ENCODE assay signal across 8 cellular contexts in the genomic region with DNA sequence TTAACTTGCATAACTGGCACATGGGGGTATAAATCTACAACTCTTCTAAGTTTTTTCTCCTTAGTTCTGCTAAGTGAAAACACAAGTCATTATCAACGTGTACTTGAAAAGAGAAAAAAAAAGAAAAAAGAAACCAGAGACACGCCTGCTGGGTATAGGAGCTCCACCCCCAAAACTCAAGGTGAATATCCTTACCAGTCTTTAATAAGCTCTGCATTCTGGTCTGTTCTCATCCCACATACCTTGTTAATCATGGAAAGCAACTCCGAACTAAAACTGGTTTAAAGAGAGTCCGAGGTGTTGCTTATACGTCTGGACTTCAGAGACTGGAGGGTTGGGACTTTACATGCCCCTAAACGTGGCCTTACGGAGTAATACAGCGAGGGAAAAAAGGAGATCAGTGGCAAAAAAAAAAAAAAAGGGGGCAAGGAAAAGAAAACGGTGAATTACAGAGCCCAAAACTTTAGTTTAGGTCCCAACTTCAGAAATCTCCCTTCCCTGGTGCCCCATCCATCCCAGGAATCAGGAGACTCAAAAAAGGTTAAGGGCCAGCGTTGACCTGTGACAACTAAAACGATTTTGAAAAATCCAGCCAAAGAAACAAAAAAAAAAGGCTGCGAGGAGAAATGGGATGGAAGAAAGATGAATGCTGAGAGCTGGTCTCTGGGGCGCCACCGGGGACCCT.
DNase-seq lines count a peak whose midpoint lies in the region; ATAC-seq and TF ChIP-seq lines count a peak whose summit lies in the region.

No MANE protein-coding gene starts in this region.

- peak overlapping the region; percentile 36 for H3K27ac ChIP-seq in parathyroid adenoma

- TF ChIP-seq POLR2A in NB4 (IDR thresholded peaks at IDR 0.05; ENCODE audit: extremely low read depth, insufficient read length), result no peak

- H3K9ac ChIP-seq in ES-I3 (ENCODE audit: low read depth, low read length) (peak overlapping the region; percentile 88), parathyroid adenoma (no peak overlapping the region)

- H3K4me1 ChIP-seq in ES-I3 (ENCODE audit: insufficient read depth, low read length) (peaks cover 5% of the 10 kb centered on the region; the same call in 1 of the 2 replicates), parathyroid adenoma (peaks cover 6% of the 10 kb centered on the region)

- H3K4me3 ChIP-seq in NB4 (ENCODE audit: low read depth, low read length) (peak overlapping the region; percentile 90), parathyroid adenoma (ENCODE audit: low read depth, low read length) (peak overlapping the region; percentile 77)

- H3K4me2 ChIP-seq in parathyroid adenoma (ENCODE audit: low read length), result peak overlapping the region; percentile 79

- no peaks in the 10 kb centered on the region for H3K27me3 ChIP-seq in parathyroid adenoma (ENCODE audit: control insufficient read depth, insufficient read depth, low read length)

- no peak for TF ChIP-seq CTCF in NB4 (IDR thresholded peaks at IDR 0.05; ENCODE audit: low read depth, low read length)
- TF ChIP-seq CTCF in parathyroid adenoma (IDR thresholded peaks at IDR 0.05), result no peak

- H3K36me3 ChIP-seq in ES-I3 (ENCODE audit: insufficient read depth, low read length), result no peaks in the 10 kb centered on the region
- no peaks in the 10 kb centered on the region for H3K36me3 ChIP-seq in parathyroid adenoma (ENCODE audit: control insufficient read depth, insufficient read depth, low read length)

- H2AFZ ChIP-seq in parathyroid adenoma, result peak overlapping the region; percentile 58

- peak; percentile 56 for DNase-seq in NB4 (ENCODE audit: low read depth)
- DNase-seq in activated CD4-positive, alpha-beta T cell treated with anti-CD3 and anti-CD28 coated beads, Interleukin-2, amount 50 U/mL, for 1 hour, result peak; percentile 5
- peak; percentile 58 for DNase-seq in fibroblast of peridontal ligament (ENCODE audit: extremely low read depth)
- no peak for DNase-seq in NCI-H2196 treated with DMSO at 0.1 percent for 48 hours (lab: John Stamatoyannopoulos, UW; ENCODE audit: unreplicated experiment)
- no peak for DNase-seq in activated CD4-positive, CD25-positive, alpha-beta regulatory T cell (lab: John Stamatoyannopoulos, UW)

- ATAC-seq in GM21529 (IDR thresholded peaks at IDR 0.05; ENCODE audit: unreplicated experiment), result peak; percentile 17

- H3K9me3 ChIP-seq in ES-I3 (ENCODE audit: control insufficient read depth, insufficient read depth, low read length) (no peaks in the 10 kb centered on the region), parathyroid adenoma (ENCODE audit: control insufficient read depth, low read length) (no peaks in the 10 kb centered on the region)

- H3K79me2 ChIP-seq in parathyroid adenoma, result no peaks in the 10 kb centered on the region

Comparison
In these comparisons a context has a peak if more than half of its experiments do, and no peak if none do; other contexts are left out.
1. DNase-seq: peak in NB4 (single experiment), activated CD4-positive, alpha-beta T cell treated with anti-CD3 and anti-CD28 coated beads, Interleukin-2, amount 50 U/mL, for 1 hour (single experiment) and fibroblast of peridontal ligament (single experiment); none in NCI-H2196 treated with DMSO at 0.1 percent for 48 hours (single experiment) and activated CD4-positive, CD25-positive, alpha-beta regulatory T cell (0 of 4).